Comparison of ENCODE assay signal across 18 cellular contexts in the genomic region with DNA sequence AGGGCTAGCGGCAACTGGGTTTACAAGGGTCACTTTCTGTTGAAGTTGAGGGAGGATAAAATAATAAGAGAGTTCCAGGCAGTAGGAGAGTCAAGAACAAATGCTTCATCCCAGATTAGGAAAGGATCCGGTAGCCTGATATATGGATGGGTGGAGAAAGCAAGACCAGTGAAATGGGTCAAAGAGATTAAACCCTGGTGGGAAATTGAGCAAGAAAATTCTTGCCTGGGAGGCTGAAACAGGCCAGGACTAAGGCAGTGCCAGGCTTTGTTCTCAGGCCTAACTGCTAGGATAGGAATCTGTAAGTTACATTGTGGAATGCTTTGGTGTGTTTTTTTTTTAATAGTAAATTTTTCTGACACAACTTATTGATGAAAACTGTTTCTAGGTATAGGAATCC.
A peak's percentile ranks its signal among the peaks of the same experiment; 100 is the strongest.
DNase-seq lines count a peak whose midpoint lies in the region; ATAC-seq and TF ChIP-seq lines count a peak whose summit lies in the region.
"Had no signal": no experiment of that assay in that cellular context is flagged by ENCODE, and none has a peak within 500 bp of the region (broad histone marks: within the 10 kb centered on the region; RNA-seq: fewer than 3 reads in every experiment).

No MANE protein-coding gene starts in this region.

- H3K36me3 ChIP-seq in adipocyte (ENCODE audit: control insufficient read depth, insufficient read depth, low read length, severe bottlenecking): no peaks in the 10 kb centered on the region

- H3K27me3 Mint-ChIP-seq in nephron progenitor cell (ENCODE audit: low read depth, poor library complexity): no peaks in the 10 kb centered on the region

- H3K4me3 Mint-ChIP-seq in nephron progenitor cell: no peak overlapping the region
- H3K4me3 Mint-ChIP-seq: B cell; CD8-positive, alpha-beta T cell; HFFc6 had no signal

- no peak for TF ChIP-seq CTCF in fibroblast of the aortic adventitia (IDR thresholded peaks at IDR 0.05; ENCODE audit: insufficient read depth, low read length)
- no peak for TF ChIP-seq CTCF in nephron progenitor cell (IDR thresholded peaks at IDR 0.05)

- H3K36me3 Mint-ChIP-seq in nephron progenitor cell (ENCODE audit: low read depth): peaks cover 7% of the 10 kb centered on the region
- H3K36me3 Mint-ChIP-seq: CD8-positive, alpha-beta T cell had no signal

- H3K4me1 Mint-ChIP-seq in nephron progenitor cell: peaks cover 12% of the 10 kb centered on the region
- H3K4me1 Mint-ChIP-seq: B cell had no signal

- peaks cover 22% of the 10 kb centered on the region for H3K9me3 Mint-ChIP-seq in nephron progenitor cell

- peaks cover 18% of the 10 kb centered on the region for H3K4me1 ChIP-seq in adipocyte (ENCODE audit: control insufficient read depth, insufficient read depth, low read length)
- H3K4me1 ChIP-seq: BLaER1 treated with 17β-estradiol and CSF1 and Interleukin-3, amounts not matched to agents 10 nM and 100 nM had no signal

- H3K9me3 ChIP-seq in adipocyte (ENCODE audit: control insufficient read depth, low read length): peaks cover 8% of the 10 kb centered on the region

- H3K4me3 ChIP-seq in adipocyte (ENCODE audit: low read length) (no peak overlapping the region), fibroblast of the aortic adventitia (ENCODE audit: low read depth, low read length) (no peak overlapping the region)
- H3K4me3 ChIP-seq: BLaER1 treated with 17β-estradiol and CSF1 and Interleukin-3, amounts not matched to agents 10 nM and 100 nM had no signal

- H3K27ac Mint-ChIP-seq in nephron progenitor cell: peak overlapping the region; percentile 48
- H3K27ac Mint-ChIP-seq: B cell; CD8-positive, alpha-beta T cell; HFFc6 had no signal

- H3K27me3 ChIP-seq in adipocyte (replicated peaks; ENCODE audit: control insufficient read depth, insufficient read depth, low read length): no peaks in the 10 kb centered on the region
- H3K27me3 ChIP-seq: BLaER1 treated with 17β-estradiol and CSF1 and Interleukin-3, amounts not matched to agents 10 nM and 100 nM had no signal

- peak; percentile 75 for DNase-seq in adipocyte (ENCODE audit: low read depth)
- DNase-seq in fibroblast of the aortic adventitia (ENCODE audit: low read depth): peak; percentile 55
- DNase-seq in nephron progenitor cell: no peak
- no peak for DNase-seq in NCI-H1105 (lab: John Stamatoyannopoulos, UW)
- DNase-seq in amygdala (lab: John Stamatoyannopoulos, UW): no peak
- DNase-seq in stimulated activated CD4-positive, alpha-beta T cell treated with anti-CD3 and anti-CD28 coated beads, Interleukin-4, amount 100 ng/mL, for 24 hours: no peak
- DNase-seq: 8988T; Calu3; CD8-positive, alpha-beta T cell; DMS79 treated with DMSO at 0.1 percent for 48 hours; GF-D8; GOT3; H7; HFFc6 had no signal

- no peak for ATAC-seq in GM21576 (IDR thresholded peaks at IDR 0.05; ENCODE audit: unreplicated experiment)
- ATAC-seq: CD8-positive, alpha-beta T cell; HCT116 had no signal

- no peak overlapping the region for H3K9ac ChIP-seq in adipocyte (ENCODE audit: low read length)
- H3K9ac ChIP-seq: BLaER1 treated with 17β-estradiol and CSF1 and Interleukin-3, amounts not matched to agents 10 nM and 100 nM had no signal

Comparison
In these comparisons a context has a peak if more than half of its experiments do, and no peak if none do; other contexts are left out.
1. DNase-seq: peak in adipocyte (single experiment) and fibroblast of the aortic adventitia (single experiment); none in nephron progenitor cell (single experiment), NCI-H1105 (single experiment), amygdala (0 of 56) and stimulated activated CD4-positive, alpha-beta T cell treated with anti-CD3 and anti-CD28 coated beads, Interleukin-4, amount 100 ng/mL, for 24 hours (single experiment).